Comparison of ENCODE assay signal across 1 cellular context in the genomic region with DNA sequence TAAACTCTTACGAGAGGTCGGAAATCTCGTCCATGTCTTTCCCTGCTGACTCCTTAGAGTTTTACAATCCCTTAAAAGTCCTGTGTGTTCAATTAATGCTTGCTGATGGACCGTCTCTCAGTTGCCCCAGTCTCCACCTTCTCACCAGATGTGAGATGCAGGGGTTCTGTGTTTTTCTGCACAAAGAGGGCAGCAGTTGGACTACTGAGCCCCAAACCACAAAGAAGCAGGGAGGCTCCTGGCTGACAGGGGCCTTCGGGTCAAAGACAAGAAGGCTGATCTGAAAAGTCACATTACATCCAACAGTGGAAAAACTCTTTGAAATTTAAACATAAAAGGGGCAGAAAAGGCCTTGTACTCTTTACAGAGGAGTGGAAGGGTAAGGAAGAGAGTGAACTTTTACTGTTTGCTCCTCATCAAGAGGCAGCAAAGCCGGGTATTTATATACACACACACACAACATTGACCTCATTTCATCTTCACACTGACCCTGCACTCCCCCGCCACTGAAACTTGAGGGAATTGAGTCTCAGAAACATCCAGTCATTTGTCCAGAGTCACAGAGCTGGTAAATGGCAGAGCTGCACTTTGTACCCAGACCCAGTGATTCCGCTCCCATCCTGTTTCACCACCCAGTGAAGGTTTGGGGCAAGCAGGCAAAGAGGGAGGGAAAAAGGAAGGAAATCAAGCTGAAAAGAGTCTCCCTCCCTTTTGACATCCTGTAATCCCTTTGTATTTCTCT.
TF ChIP-seq lines count a peak whose summit lies in the region.

No MANE protein-coding gene starts in this region.

TF ChIP-seq in endothelial cell of umbilical vein, 7 proteins besides CTCF, POLR2A, EP300 and RAD21:
- no peak for TF ChIP-seq GATA2 (IDR thresholded peaks at IDR 0.05; ENCODE audit: insufficient read depth, insufficient read length, low read depth, low read length)
- no peak for TF ChIP-seq MYC (IDR thresholded peaks at IDR 0.05; ENCODE audit: low read depth, low read length)
- TF ChIP-seq, protein P1, sequence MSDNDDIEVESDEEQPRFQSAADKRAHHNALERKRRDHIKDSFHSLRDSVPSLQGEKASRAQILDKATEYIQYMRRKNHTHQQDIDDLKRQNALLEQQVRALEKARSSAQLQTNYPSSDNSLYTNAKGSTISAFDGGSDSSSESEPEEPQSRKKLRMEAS (IDR thresholded peaks at IDR 0.05; ENCODE audit: insufficient read depth, insufficient read length): no peak
- no peak for TF ChIP-seq EZH2 (IDR thresholded peaks at IDR 0.05; ENCODE audit: borderline replicate concordance, low read depth, low read length, severe bottlenecking)
- no peak for TF ChIP-seq JUN (IDR thresholded peaks at IDR 0.05; ENCODE audit: borderline replicate concordance, insufficient read depth, insufficient read length, low read depth)
- TF ChIP-seq POLR2AphosphoS5 (IDR thresholded peaks at IDR 0.05; ENCODE audit: insufficient read depth, low read depth, low read length): no peak
- no peak for TF ChIP-seq FOS (IDR thresholded peaks at IDR 0.05; ENCODE audit: borderline replicate concordance, insufficient read depth, low read length)
TF ChIP-seq in endothelial cell of umbilical vein: peak in this region for 0.
